Comparison of ENCODE assay signal across 20 cellular contexts in genomic region chrX:53997751-53998150, GRCh38.
"Had no signal": no experiment of that assay in that cellular context is flagged by ENCODE, and none has a peak within 500 bp of the region (broad histone marks: within the 10 kb centered on the region; RNA-seq: fewer than 3 reads in every experiment).

No MANE protein-coding gene starts in this region.

- H3K27me3 ChIP-seq: SJSA1 had no signal

- H3K4me3 ChIP-seq: SJSA1, SK-N-MC had no signal

- DNase-seq: KBM-7, MV-4-11, NCI-H1048, NCI-H1105, NCI-H1417 treated with DMSO at 0.1 percent for 48 hours, NCI-H146, NCI-H1694 treated with DMSO at 0.1 percent for 48 hours, NCI-H1930, NCI-H2081, NCI-H2107, NCI-H2227 treated with DMSO at 0.1 percent for 48 hours, NCI-H524, NCI-H526 treated with DMSO at 0.1 percent for 48 hours, NCI-H774, Right ventricle myocardium superior, RPMI8226, SIG-M5 had no signal

- FAIRE-seq: RCC 7860 had no signal

- H3K4me1 ChIP-seq: SJSA1 had no signal

- H3K27ac ChIP-seq: SJSA1, SK-N-MC had no signal

- H3K9me3 ChIP-seq: SJSA1 had no signal
